Comparison of ENCODE assay signal across 9 cellular contexts in the genomic region with DNA sequence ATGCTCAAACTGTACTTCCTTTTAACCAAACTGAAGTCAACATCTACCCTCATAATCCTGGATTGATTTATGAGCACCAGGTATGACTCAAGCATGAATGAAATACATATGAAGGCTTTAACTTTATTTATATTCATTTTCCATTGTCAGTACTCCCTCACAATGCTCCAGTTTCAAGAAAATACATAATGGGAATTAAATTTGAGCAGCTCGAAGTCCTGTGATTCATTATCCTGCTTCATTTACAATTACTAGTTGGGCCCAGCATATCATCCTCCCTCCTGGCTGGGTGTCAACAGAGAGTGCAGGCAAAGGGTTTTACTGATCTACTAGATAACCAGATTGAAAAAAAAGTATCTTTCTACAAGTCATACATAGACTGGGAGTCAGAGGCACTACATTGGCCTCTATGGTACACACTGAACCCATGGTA. TPM values are rescaled to one million over a fixed set of nuclear protein-coding genes. Genes with fewer than 3 reads are reported as not detected.
DNase-seq lines count a peak whose midpoint lies in the region; ATAC-seq and TF ChIP-seq lines count a peak whose summit lies in the region.
"Had no signal": no experiment of that assay in that cellular context is flagged by ENCODE, and none has a peak within 500 bp of the region (broad histone marks: within the 10 kb centered on the region; RNA-seq: fewer than 3 reads in every experiment).

No MANE protein-coding gene starts in this region.

- H3K4me3 ChIP-seq in esophagus muscularis mucosa, result peak overlapping the region; percentile 2 to 17 (median 10)
- no peak overlapping the region for H3K4me3 ChIP-seq in sigmoid colon

- intact Hi-C loops in esophagus muscularis mucosa (cut with DNase I), result no loop called here
- intact Hi-C loops in sigmoid colon (cut with DNase I), result no loop called here

- no peak for TF ChIP-seq CTCF in esophagus muscularis mucosa (IDR thresholded peaks at IDR 0.05)
- no peak for TF ChIP-seq CTCF in sigmoid colon (IDR thresholded peaks at IDR 0.05)

- peak; percentile 13 for DNase-seq in ELR (ENCODE audit: low read depth)
- DNase-seq in esophagus muscularis mucosa (ENCODE audit: extremely low spot score), result no peak
- DNase-seq in sigmoid colon, result no peak
- DNase-seq in D341Med (ENCODE audit: low spot score), result no peak
- no peak for DNase-seq in stimulated activated CD4-positive, alpha-beta T cell treated with anti-CD3 and anti-CD28 coated beads, Interleukin-4, amount 100 ng/mL, for 1 hour
- no peak for DNase-seq in NCI-H1436 treated with DMSO at 0.1 percent for 48 hours (lab: John Stamatoyannopoulos, UW)
- DNase-seq: NCI-H1930 had no signal

- ATAC-seq in SK-N-SH treated with all-trans-retinoic acid at 6 μM for 48 hours (peak; percentile 64), HG03175 (IDR thresholded peaks at IDR 0.05; ENCODE audit: unreplicated experiment) (no peak)

- H3K9me3 ChIP-seq in esophagus muscularis mucosa (no peaks in the 10 kb centered on the region), sigmoid colon (no peaks in the 10 kb centered on the region)

- H3K36me3 ChIP-seq in esophagus muscularis mucosa (peaks cover 37 to 82% (median 52%) of the 10 kb centered on the region in 4 donors), sigmoid colon (peaks cover 0 to 58% (median 8%) of the 10 kb centered on the region in 4 donors)

- TF ChIP-seq POLR2A in esophagus muscularis mucosa (IDR thresholded peaks at IDR 0.05; ENCODE audit: low read depth) (no peak), sigmoid colon (IDR thresholded peaks at IDR 0.05) (no peak)

- H3K27me3 ChIP-seq in esophagus muscularis mucosa, result no peaks in the 10 kb centered on the region
- H3K27me3 ChIP-seq in sigmoid colon, result no peaks in the 10 kb centered on the region

- no peak for TF ChIP-seq EP300 in esophagus muscularis mucosa (IDR thresholded peaks at IDR 0.05)
- TF ChIP-seq EP300 in sigmoid colon (IDR thresholded peaks at IDR 0.05), result no peak

- H3K27ac ChIP-seq in esophagus muscularis mucosa (replicated peaks in 1 of 4) (peak overlapping the region; percentile 95 to 97 (median 96)), sigmoid colon (peak overlapping the region; percentile 70 to 96 (median 88))

- WGBS in esophagus muscularis mucosa, result 15% methylated on average over 1 of the region's 1 CpG
- 43 to 61% methylated on average over 1 of the region's 1 CpG for WGBS in sigmoid colon, 2 donors

- H3K4me1 ChIP-seq in esophagus muscularis mucosa, result peaks cover 77 to 100% (median 99%) of the 10 kb centered on the region in 4 donors
- H3K4me1 ChIP-seq in sigmoid colon, result peaks cover 0 to 46% (median 18%) of the 10 kb centered on the region in 4 donors

TF ChIP-seq in SK-N-SH treated with all-trans-retinoic acid at 6 μM for 48 hours, 23 proteins besides CTCF, POLR2A, EP300 and RAD21:
- TF ChIP-seq, protein P1, sequence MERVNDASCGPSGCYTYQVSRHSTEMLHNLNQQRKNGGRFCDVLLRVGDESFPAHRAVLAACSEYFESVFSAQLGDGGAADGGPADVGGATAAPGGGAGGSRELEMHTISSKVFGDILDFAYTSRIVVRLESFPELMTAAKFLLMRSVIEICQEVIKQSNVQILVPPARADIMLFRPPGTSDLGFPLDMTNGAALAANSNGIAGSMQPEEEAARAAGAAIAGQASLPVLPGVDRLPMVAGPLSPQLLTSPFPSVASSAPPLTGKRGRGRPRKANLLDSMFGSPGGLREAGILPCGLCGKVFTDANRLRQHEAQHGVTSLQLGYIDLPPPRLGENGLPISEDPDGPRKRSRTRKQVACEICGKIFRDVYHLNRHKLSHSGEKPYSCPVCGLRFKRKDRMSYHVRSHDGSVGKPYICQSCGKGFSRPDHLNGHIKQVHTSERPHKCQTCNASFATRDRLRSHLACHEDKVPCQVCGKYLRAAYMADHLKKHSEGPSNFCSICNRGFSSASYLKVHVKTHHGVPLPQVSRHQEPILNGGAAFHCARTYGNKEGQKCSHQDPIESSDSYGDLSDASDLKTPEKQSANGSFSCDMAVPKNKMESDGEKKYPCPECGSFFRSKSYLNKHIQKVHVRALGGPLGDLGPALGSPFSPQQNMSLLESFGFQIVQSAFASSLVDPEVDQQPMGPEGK (CRISPR knock-in tag; IDR thresholded peaks at IDR 0.05; ENCODE audit: borderline replicate concordance), result no peak
- TF ChIP-seq ZFP3 (CRISPR knock-in tag; IDR thresholded peaks at IDR 0.05), result no peak
- TF ChIP-seq, protein P2, sequence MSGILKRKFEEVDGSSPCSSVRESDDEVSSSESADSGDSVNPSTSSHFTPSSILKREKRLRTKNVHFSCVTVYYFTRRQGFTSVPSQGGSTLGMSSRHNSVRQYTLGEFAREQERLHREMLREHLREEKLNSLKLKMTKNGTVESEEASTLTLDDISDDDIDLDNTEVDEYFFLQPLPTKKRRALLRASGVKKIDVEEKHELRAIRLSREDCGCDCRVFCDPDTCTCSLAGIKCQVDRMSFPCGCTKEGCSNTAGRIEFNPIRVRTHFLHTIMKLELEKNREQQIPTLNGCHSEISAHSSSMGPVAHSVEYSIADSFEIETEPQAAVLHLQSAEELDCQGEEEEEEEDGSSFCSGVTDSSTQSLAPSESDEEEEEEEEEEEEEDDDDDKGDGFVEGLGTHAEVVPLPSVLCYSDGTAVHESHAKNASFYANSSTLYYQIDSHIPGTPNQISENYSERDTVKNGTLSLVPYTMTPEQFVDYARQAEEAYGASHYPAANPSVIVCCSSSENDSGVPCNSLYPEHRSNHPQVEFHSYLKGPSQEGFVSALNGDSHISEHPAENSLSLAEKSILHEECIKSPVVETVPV (CRISPR knock-in tag; IDR thresholded peaks at IDR 0.05), result no peak
- no peak for TF ChIP-seq CSDC2 (CRISPR knock-in tag; IDR thresholded peaks at IDR 0.05)
- TF ChIP-seq ZNF565 (CRISPR knock-in tag; conservative IDR thresholded peaks at IDR 0.05; ENCODE audit: low read depth), result no peak
- no peak for TF ChIP-seq TOX (CRISPR knock-in tag; IDR thresholded peaks at IDR 0.05; ENCODE audit: borderline replicate concordance)
- TF ChIP-seq ZFP30 (CRISPR knock-in tag; IDR thresholded peaks at IDR 0.05), result no peak
- no peak for TF ChIP-seq ESRRG (CRISPR knock-in tag; IDR thresholded peaks at IDR 0.05)
- no peak for TF ChIP-seq SNAI2 (CRISPR knock-in tag; IDR thresholded peaks at IDR 0.05)
- no peak for TF ChIP-seq PPARA (CRISPR knock-in tag; IDR thresholded peaks at IDR 0.05; ENCODE audit: borderline replicate concordance)
- TF ChIP-seq TCF4 (CRISPR knock-in tag; IDR thresholded peaks at IDR 0.05; ENCODE audit: borderline replicate concordance), result no peak
- TF ChIP-seq ZNF8 (CRISPR knock-in tag; IDR thresholded peaks at IDR 0.05), result no peak
- TF ChIP-seq ARNTL (CRISPR knock-in tag; IDR thresholded peaks at IDR 0.05; ENCODE audit: borderline replicate concordance, low read depth), result no peak
- no peak for TF ChIP-seq BACH2 (CRISPR knock-in tag; IDR thresholded peaks at IDR 0.05; ENCODE audit: borderline replicate concordance)
- TF ChIP-seq ZC3H10 (CRISPR knock-in tag; IDR thresholded peaks at IDR 0.05), result no peak
- TF ChIP-seq ISL1 (CRISPR knock-in tag; IDR thresholded peaks at IDR 0.05), result no peak
- TF ChIP-seq OSR1 (CRISPR knock-in tag; IDR thresholded peaks at IDR 0.05), result no peak
- TF ChIP-seq RARB (CRISPR knock-in tag; IDR thresholded peaks at IDR 0.05), result no peak

RNA-seq across cellular contexts. Expression of a gene that starts 10.1 kb away (rescaled TPM):
- total RNA-seq in esophagus muscularis mucosa (100 to 1,000 TPM; 373 to 639 (median 471) TPM), sigmoid colon (100 to 1,000 TPM in 3 of 4 donors, 10 to 100 TPM in 1; 89.6 to 179 (median 146) TPM)
- polyA plus RNA-seq in sigmoid colon, result 10 to 100 TPM; 27.0 to 67.4 (median 49.2) TPM

Comparison
In these comparisons a context has a peak if more than half of its experiments do, and no peak if none do; other contexts are left out.
1. H3K4me3 ChIP-seq: peak in esophagus muscularis mucosa (4 of 4); none in sigmoid colon (0 of 4).